In genomic region chr6:41935190-41935569, GRCh38 we compare ENCODE assay signal across 14 cellular contexts. TPM values are rescaled to one million over a fixed set of nuclear protein-coding genes. Genes with fewer than 3 reads are reported as not detected.
DNase-seq lines count a peak whose midpoint lies in the region; ATAC-seq, FAIRE-seq and TF ChIP-seq lines count a peak whose summit lies in the region.
"Had no signal": no experiment of that assay in that cellular context is flagged by ENCODE, and none has a peak within 500 bp of the region (broad histone marks: within the 10 kb centered on the region; RNA-seq: fewer than 3 reads in every experiment).

No MANE protein-coding gene starts in this region.

- no peaks in the 10 kb centered on the region for H3K9me3 ChIP-seq in GM12878 (replicated peaks; ENCODE audit: control insufficient read depth, insufficient read depth, low read length)
- H3K9me3 ChIP-seq: BE2C, Peyer's patch, sigmoid colon, uterus had no signal

- H3K36me3 Mint-ChIP-seq in activated naive CD4-positive, alpha-beta T cell treated with anti-CD3 and anti-CD28 coated beads for 36 hours (ENCODE audit: low read depth) = peaks cover 75% of the 10 kb centered on the region
- H3K36me3 Mint-ChIP-seq in stimulated activated naive B cell treated with anti-CD40 and anti-IgM and Interleukin-4, amounts not matched to agents 10 μg/mL and 1 μg/mL and 100 μg/mL, for 72 hours = peaks cover 39 to 62% of the 10 kb centered on the region in 2 donors

- peaks cover 2% of the 10 kb centered on the region; the same call in 1 of the 2 replicates for H4K20me1 ChIP-seq in GM12878 (ENCODE audit: control insufficient read depth, insufficient read depth)

- H2AFZ ChIP-seq in GM12878 (ENCODE audit: control insufficient read depth, low read depth, low read length) = no peak overlapping the region

- no peak for FAIRE-seq in GM12878 (lab: Jason Lieb, UNC)
- FAIRE-seq: colon had no signal

- H3K27ac ChIP-seq in GM12878 (ENCODE audit: control insufficient read depth, insufficient read depth) = peak overlapping the region; percentile 60
- H3K27ac ChIP-seq: uterus had no signal

- peak overlapping the region; percentile 17 for H3K4me3 ChIP-seq in NB4 (ENCODE audit: low read depth, low read length)
- H3K4me3 ChIP-seq in GM12878 = no peak overlapping the region
- H3K4me3 ChIP-seq: Peyer's patch, sigmoid colon, uterus had no signal

- in situ Hi-C loops in GM12878 (cut with MboI) = loop anchor here (10.0 kb wide), 1 partner anchor 110 kb away; no protein-coding TSS in a partner anchor

- intact Hi-C loops in activated naive CD4-positive, alpha-beta T cell treated with anti-CD3 and anti-CD28 coated beads for 36 hours (cut with micrococcal nuclease) = loop anchor here (5.0 kb wide), 1 partner anchor 148 kb away; the partner anchor contains the start of gene TOMM6
- intact Hi-C loops in GM12878 (cut with micrococcal nuclease; ENCODE audit: unreplicated experiment) = no loop called here

- no TSS peak for BruUV-seq in GM12878 (replicated peaks; lab: Mats Ljungman, UMichigan)

- no peak for ATAC-seq in GM12878
- ATAC-seq in stimulated activated naive B cell treated with anti-CD40 and anti-IgM and Interleukin-4, amounts not matched to agents 10 μg/mL and 1 μg/mL and 100 μg/mL, for 72 hours (replicated peaks) = no peak

- TF ChIP-seq RAD21 in GM12878 (IDR thresholded peaks at IDR 0.05; ENCODE audit: insufficient read depth, low read depth, low read length) = no peak

- no peak overlapping the region; the same call in 1 of the 2 replicates for H3K9ac ChIP-seq in GM12878 (ENCODE audit: control insufficient read depth, insufficient read depth, low read length)

- CTCF ChIA-PET in activated naive CD4-positive, alpha-beta T cell treated with anti-CD3 and anti-CD28 coated beads for 36 hours (lab: Charles Lee) = interaction anchor here (1.1 to 13.6 kb wide), 5 partner anchors 12 to 148 kb away, joined by 3 to 296 read pairs (median 3); partner anchors contain the start of genes BYSL, MED20, TAF8 and TOMM6
- CTCF ChIA-PET in GM12878 (lab: Yijun Ruan, JAX) = interaction anchor here (0.7 to 13.2 kb wide), 12 partner anchors 11 to 279 kb away, joined by 3 to 193 read pairs (median 6); partner anchors contain the start of genes BYSL, MED20 and TOMM6

- H3K4me3 Mint-ChIP-seq in activated naive CD4-positive, alpha-beta T cell treated with anti-CD3 and anti-CD28 coated beads for 36 hours = no peak overlapping the region
- H3K4me3 Mint-ChIP-seq in stimulated activated naive B cell treated with anti-CD40 and anti-IgM and Interleukin-4, amounts not matched to agents 10 μg/mL and 1 μg/mL and 100 μg/mL, for 72 hours = no peak overlapping the region

- H3K27me3 Mint-ChIP-seq in activated naive CD4-positive, alpha-beta T cell treated with anti-CD3 and anti-CD28 coated beads for 36 hours (ENCODE audit: low read depth) = no peaks in the 10 kb centered on the region
- no peaks in the 10 kb centered on the region for H3K27me3 Mint-ChIP-seq in stimulated activated naive B cell treated with anti-CD40 and anti-IgM and Interleukin-4, amounts not matched to agents 10 μg/mL and 1 μg/mL and 100 μg/mL, for 72 hours

- TF ChIP-seq POLR2A in NB4 (IDR thresholded peaks at IDR 0.05; ENCODE audit: extremely low read depth, insufficient read length) (no peak), GM12878 (IDR thresholded peaks at IDR 0.05; ENCODE audit: low read depth, low read length) (no peak)

- RAD21 ChIA-PET in GM12878 (lab: Charles Lee; ENCODE audit: unreplicated experiment) = interaction anchor here (1.3 to 3.4 kb wide), 4 partner anchors 8 to 109 kb away, joined by 4 to 24 read pairs (median 8); partner anchors contain the start of genes BYSL and MED20

- no peak for TF ChIP-seq CTCF in NB4 (IDR thresholded peaks at IDR 0.05; ENCODE audit: low read depth, low read length)
- TF ChIP-seq CTCF in GM12878 (IDR thresholded peaks at IDR 0.05 in 2 of 3, conservative IDR thresholded peaks at IDR 0.05 in 1 of 3; ENCODE audit: control insufficient read depth in 2 of 3, extremely low read depth in 1 of 3, insufficient read depth in 1 of 3, low read depth in 3 of 3, low read length in 3 of 3) = no peak

- H3K4me1 Mint-ChIP-seq in activated naive CD4-positive, alpha-beta T cell treated with anti-CD3 and anti-CD28 coated beads for 36 hours (ENCODE audit: low read depth) = peaks cover 38% of the 10 kb centered on the region
- H3K4me1 Mint-ChIP-seq in stimulated activated naive B cell treated with anti-CD40 and anti-IgM and Interleukin-4, amounts not matched to agents 10 μg/mL and 1 μg/mL and 100 μg/mL, for 72 hours = peaks cover 57 to 89% of the 10 kb centered on the region in 2 donors

- whole genome bisulfite sequencing in GM12878 (ENCODE audit: insufficient coverage, insufficient replicate concordance, low lambda C conversion rate, missing lambda C conversion rate) = 50% methylated on average over 1 of the region's 1 CpG

- H3K27ac Mint-ChIP-seq in activated naive CD4-positive, alpha-beta T cell treated with anti-CD3 and anti-CD28 coated beads for 36 hours = peak overlapping the region; percentile 99
- H3K27ac Mint-ChIP-seq in stimulated activated naive B cell treated with anti-CD40 and anti-IgM and Interleukin-4, amounts not matched to agents 10 μg/mL and 1 μg/mL and 100 μg/mL, for 72 hours = peak overlapping the region; percentile 95

- POLR2A ChIA-PET in GM12878 (lab: Charles Lee) = no interaction called here

- peaks cover 21% of the 10 kb centered on the region for H3K79me2 ChIP-seq in GM12878 (ENCODE audit: control insufficient read depth, insufficient read depth, low read length)

- no peak for DNase-seq in activated naive CD4-positive, alpha-beta T cell treated with anti-CD3 and anti-CD28 coated beads for 36 hours
- no peak for DNase-seq in activated naive CD4-positive, alpha-beta T cell treated with anti-CD3 and anti-CD28 coated beads, Interleukin-2, amount 50 U/mL, for 16 hours
- DNase-seq in NB4 (ENCODE audit: low read depth) (peak; percentile 43), GM12878 (ENCODE audit: low read depth, low spot score) (no peak), NCI-H226 (no peak), superior temporal gyrus (ENCODE audit: extremely low spot score) (no peak), UCSD-AML1 (lab: John Stamatoyannopoulos, UW; ENCODE audit: unreplicated experiment) (no peak)
- DNase-seq in stimulated activated naive B cell treated with anti-CD40 and anti-IgM and Interleukin-4, amounts not matched to agents 10 μg/mL and 1 μg/mL and 100 μg/mL, for 72 hours = no peak
- DNase-seq: activated effector memory CD4-positive, alpha-beta T cell treated with Interleukin-2 at 50 U/mL for 16 hours; Peyer's patch; sigmoid colon; uterus had no signal

- no peaks in the 10 kb centered on the region for H3K27me3 ChIP-seq in GM12878 (replicated peaks in 1 of 2; ENCODE audit: control insufficient read depth in 2 of 2, insufficient read depth in 2 of 2, low read length in 1 of 2)
- H3K27me3 ChIP-seq: BE2C, Peyer's patch, sigmoid colon, uterus had no signal

- no peak overlapping the region for H3K4me2 ChIP-seq in GM12878 (ENCODE audit: control insufficient read depth, insufficient read depth)

- TF ChIP-seq EP300 in GM12878 (IDR thresholded peaks at IDR 0.05; ENCODE audit: borderline replicate concordance in 1 of 2, control insufficient read depth in 1 of 2, low read depth in 2 of 2, low read length in 2 of 2) = no peak

- SMC1A ChIA-PET in GM12878 (lab: Charles Lee; ENCODE audit: uncharacterized antibody, unreplicated experiment) = interaction anchor here (1.1 to 12.4 kb wide), 4 partner anchors 32 to 110 kb away, joined by 3 to 138 read pairs (median 4); partner anchors contain the start of genes TAF8 and USP49

- no peaks in the 10 kb centered on the region for H3K9me3 Mint-ChIP-seq in activated naive CD4-positive, alpha-beta T cell treated with anti-CD3 and anti-CD28 coated beads for 36 hours
- no peaks in the 10 kb centered on the region for H3K9me3 Mint-ChIP-seq in stimulated activated naive B cell treated with anti-CD40 and anti-IgM and Interleukin-4, amounts not matched to agents 10 μg/mL and 1 μg/mL and 100 μg/mL, for 72 hours

- H3K4me1 ChIP-seq in GM12878 (ENCODE audit: control insufficient read depth, insufficient read depth, low read length) = peaks cover 41% of the 10 kb centered on the region
- H3K4me1 ChIP-seq: BE2C had no signal

- peaks cover 28 to 33% of the 10 kb centered on the region in 2 experiments for H3K36me3 ChIP-seq in GM12878 (ENCODE audit: control insufficient read depth in 2 of 2, insufficient read depth in 2 of 2, low read length in 1 of 2)
- H3K36me3 ChIP-seq: uterus had no signal

RNA-seq across cellular contexts. Expression of gene CCND3, which starts 6.4 kb away (rescaled TPM):
- 1,000 to 10,000 TPM; 1,152 to 1,165 TPM for total RNA-seq in activated naive CD4-positive, alpha-beta T cell treated with anti-CD3 and anti-CD28 coated beads for 36 hours
- 27.5 and 33.7 TPM in 2 replicates for total RNA-seq in GM12878 (2013; cell fraction: nucleolus; rRNA removed)
- total RNA-seq in GM12878 (2014; rRNA removed) = 29.6 and 37.6 TPM in 2 replicates
- 19.8 and 20.6 TPM in 2 replicates for total RNA-seq in GM12878 (2014; rRNA removed; fragmentation: Illumina TruSeq; extraction: Trizol)
- 54.3 and 55.1 TPM in 2 replicates for total RNA-seq in GM12878 (2021)
- 16.6 TPM for polyA plus RNA-seq in GM12878 (2011; ENCODE audit: low read depth)
- polyA plus RNA-seq in GM12878 (2011; rRNA removed) = 11.6 and 20.9 TPM in 2 replicates
- polyA plus RNA-seq in GM12878 (2011; cell fraction: cytosol; rRNA removed) = 34.6 and 40.0 TPM in 2 replicates
- 40.2 and 40.5 TPM in 2 replicates for polyA plus RNA-seq in GM12878 (2011; cell fraction: nucleus; rRNA removed)
- polyA plus RNA-seq in GM12878 (2012) = 24.3 and 26.8 TPM in 2 replicates
- 18.2 and 25.4 TPM in 2 replicates for polyA plus RNA-seq in GM12878 (2014; fragmentation: Illumina TruSeq; extraction: Trizol)
- 10 to 100 TPM in 1 of 2 experiments, 1 to 10 TPM in 1; 6.0 to 16.3 TPM for polyA plus RNA-seq in GM12878 (2014; fragmentation: Nextera tagmentation; extraction: Ambion mirVana)
- 45.8 and 50.9 TPM in 2 replicates for polyA plus RNA-seq in GM12878 (2014; rRNA removed)
- polyA plus RNA-seq in GM12878 (2016; fragmentation: Nextera tagmentation; extraction: Ambion mirVana) = 10 to 100 TPM; 81.4 to 86.4 TPM
- polyA minus RNA-seq in GM12878 (2011; rRNA and poly(A)+ RNA removed) = 18.9 and 32.5 TPM in 2 replicates
- 13.4 and 18.2 TPM in 2 replicates for polyA minus RNA-seq in GM12878 (2011; cell fraction: cytosol; rRNA and poly(A)+ RNA removed)
- polyA minus RNA-seq in GM12878 (2011; cell fraction: nucleus; rRNA and poly(A)+ RNA removed) = 23.0 and 32.6 TPM in 2 replicates

RNA-seq across cellular contexts. Expression of gene BYSL, which starts 13.9 kb away (rescaled TPM):
- total RNA-seq in activated naive CD4-positive, alpha-beta T cell treated with anti-CD3 and anti-CD28 coated beads for 36 hours = 10 to 100 TPM; 49.8 TPM
- total RNA-seq in GM12878 (2013; cell fraction: nucleolus; rRNA removed) = 15.8 and 20.0 TPM in 2 replicates
- 15.6 and 17.8 TPM in 2 replicates for total RNA-seq in GM12878 (2014; rRNA removed)
- total RNA-seq in GM12878 (2014; rRNA removed; fragmentation: Illumina TruSeq; extraction: Trizol) = 19.0 and 21.2 TPM in 2 replicates
- total RNA-seq in GM12878 (2021) = 43.8 and 48.6 TPM in 2 replicates
- 12.9 TPM for polyA plus RNA-seq in GM12878 (2011; ENCODE audit: low read depth)
- polyA plus RNA-seq in GM12878 (2011; rRNA removed) = 19.2 and 34.5 TPM in 2 replicates
- polyA plus RNA-seq in GM12878 (2011; cell fraction: cytosol; rRNA removed) = 38.9 and 50.1 TPM in 2 replicates
- polyA plus RNA-seq in GM12878 (2011; cell fraction: nucleus; rRNA removed) = 38.7 and 52.2 TPM in 2 replicates
- polyA plus RNA-seq in GM12878 (2012) = 17.3 and 20.9 TPM in 2 replicates
- polyA plus RNA-seq in GM12878 (2014; fragmentation: Illumina TruSeq; extraction: Trizol) = 24.7 and 31.4 TPM in 2 replicates
- 10 to 100 TPM; 12.6 to 28.4 TPM for polyA plus RNA-seq in GM12878 (2014; fragmentation: Nextera tagmentation; extraction: Ambion mirVana)
- polyA plus RNA-seq in GM12878 (2014; rRNA removed) = 48.5 and 56.4 TPM in 2 replicates
- 10 to 100 TPM; 39.7 to 51.1 TPM for polyA plus RNA-seq in GM12878 (2016; fragmentation: Nextera tagmentation; extraction: Ambion mirVana)
- 26.6 and 27.9 TPM in 2 replicates for polyA minus RNA-seq in GM12878 (2011; rRNA and poly(A)+ RNA removed)
- polyA minus RNA-seq in GM12878 (2011; cell fraction: cytosol; rRNA and poly(A)+ RNA removed) = 15.0 and 15.9 TPM in 2 replicates
- polyA minus RNA-seq in GM12878 (2011; cell fraction: nucleus; rRNA and poly(A)+ RNA removed) = 9.7 and 21.3 TPM in 2 replicates

RNA-seq across cellular contexts. Expression of gene MED20, which starts 14.2 kb away (rescaled TPM):
- total RNA-seq in activated naive CD4-positive, alpha-beta T cell treated with anti-CD3 and anti-CD28 coated beads for 36 hours = 10 to 100 TPM; 24.0 to 27.4 TPM
- total RNA-seq in GM12878 (2013; cell fraction: nucleolus; rRNA removed) = 28.8 and 30.3 TPM in 2 replicates
- total RNA-seq in GM12878 (2014; rRNA removed) (13.4 and 14.4 TPM in 2 replicates), GM12878 (2014; rRNA removed; fragmentation: Illumina TruSeq; extraction: Trizol) (14.2 and 15.3 TPM in 2 replicates), GM12878 (2021) (16.6 and 17.2 TPM in 2 replicates)
- 7.0 TPM for polyA plus RNA-seq in GM12878 (2011; ENCODE audit: low read depth)
- polyA plus RNA-seq in GM12878 (2011; rRNA removed) (24.8 TPM in 2 replicates), GM12878 (2014; fragmentation: Illumina TruSeq; extraction: Trizol) (17.7 and 19.2 TPM in 2 replicates), GM12878 (2014; fragmentation: Nextera tagmentation; extraction: Ambion mirVana) (10 to 100 TPM; 15.9 to 21.7 TPM), GM12878 (2014; rRNA removed) (11.1 and 15.1 TPM in 2 replicates), GM12878 (2016; fragmentation: Nextera tagmentation; extraction: Ambion mirVana) (10 to 100 TPM; 20.4 to 21.0 TPM)
- polyA plus RNA-seq in GM12878 (2011; cell fraction: cytosol; rRNA removed) = 23.6 and 26.4 TPM in 2 replicates
- polyA plus RNA-seq in GM12878 (2011; cell fraction: nucleus; rRNA removed) = 17.1 and 18.5 TPM in 2 replicates
- 7.3 and 9.4 TPM in 2 replicates for polyA plus RNA-seq in GM12878 (2012)
- polyA minus RNA-seq in GM12878 (2011; rRNA and poly(A)+ RNA removed) = 20.0 and 25.3 TPM in 2 replicates
- polyA minus RNA-seq in GM12878 (2011; cell fraction: cytosol; rRNA and poly(A)+ RNA removed) = 6.5 and 7.8 TPM in 2 replicates
- polyA minus RNA-seq in GM12878 (2011; cell fraction: nucleus; rRNA and poly(A)+ RNA removed) = 7.1 and 8.2 TPM in 2 replicates

RNA-seq across cellular contexts. Expression of gene USP49, which starts 40.0 kb away (rescaled TPM):
- 1 to 10 TPM; 8.3 to 8.4 TPM for total RNA-seq in activated naive CD4-positive, alpha-beta T cell treated with anti-CD3 and anti-CD28 coated beads for 36 hours
- total RNA-seq in GM12878 (2013; cell fraction: nucleolus; rRNA removed) = 17.4 and 19.9 TPM in 2 replicates
- 2.7 and 3.4 TPM in 2 replicates for total RNA-seq in GM12878 (2014; rRNA removed)
- total RNA-seq in GM12878 (2014; rRNA removed; fragmentation: Illumina TruSeq; extraction: Trizol) = 5.2 and 5.4 TPM in 2 replicates
- 7.7 TPM in 2 replicates for total RNA-seq in GM12878 (2021)
- polyA plus RNA-seq in GM12878 (2011; ENCODE audit: low read depth) = 2.8 TPM
- 6.5 and 7.6 TPM in 2 replicates for polyA plus RNA-seq in GM12878 (2011; rRNA removed)
- 4.2 and 4.9 TPM in 2 replicates for polyA plus RNA-seq in GM12878 (2011; cell fraction: cytosol; rRNA removed)
- 10.3 and 12.3 TPM in 2 replicates for polyA plus RNA-seq in GM12878 (2011; cell fraction: nucleus; rRNA removed)
- polyA plus RNA-seq in GM12878 (2012) = 4.1 and 5.8 TPM in 2 replicates
- polyA plus RNA-seq in GM12878 (2014; fragmentation: Illumina TruSeq; extraction: Trizol) = 7.6 and 9.2 TPM in 2 replicates
- polyA plus RNA-seq in GM12878 (2014; fragmentation: Nextera tagmentation; extraction: Ambion mirVana) = 1 to 10 TPM; 1.0 TPM
- polyA plus RNA-seq in GM12878 (2014; rRNA removed) = 6.0 and 6.8 TPM in 2 replicates
- polyA plus RNA-seq in GM12878 (2016; fragmentation: Nextera tagmentation; extraction: Ambion mirVana) = 1 to 10 TPM; 3.2 TPM
- 4.3 and 5.5 TPM in 2 replicates for polyA minus RNA-seq in GM12878 (2011; rRNA and poly(A)+ RNA removed)
- polyA minus RNA-seq in GM12878 (2011; cell fraction: cytosol; rRNA and poly(A)+ RNA removed) = 1.9 and 3.0 TPM in 2 replicates
- 4.0 and 5.3 TPM in 2 replicates for polyA minus RNA-seq in GM12878 (2011; cell fraction: nucleus; rRNA and poly(A)+ RNA removed)

Comparison
In these comparisons a context has a peak if more than half of its experiments do, and no peak if none do; other contexts are left out.
1. RNA of gene CCND3, which starts 6.4 kb away (total RNA-seq): 1,152 to 1,165 TPM in activated naive CD4-positive, alpha-beta T cell treated with anti-CD3 and anti-CD28 coated beads for 36 hours; 19.8 to 55.1 TPM in GM12878; every median in the first group is over 10 times any median in the second.